In the genomic region with DNA sequence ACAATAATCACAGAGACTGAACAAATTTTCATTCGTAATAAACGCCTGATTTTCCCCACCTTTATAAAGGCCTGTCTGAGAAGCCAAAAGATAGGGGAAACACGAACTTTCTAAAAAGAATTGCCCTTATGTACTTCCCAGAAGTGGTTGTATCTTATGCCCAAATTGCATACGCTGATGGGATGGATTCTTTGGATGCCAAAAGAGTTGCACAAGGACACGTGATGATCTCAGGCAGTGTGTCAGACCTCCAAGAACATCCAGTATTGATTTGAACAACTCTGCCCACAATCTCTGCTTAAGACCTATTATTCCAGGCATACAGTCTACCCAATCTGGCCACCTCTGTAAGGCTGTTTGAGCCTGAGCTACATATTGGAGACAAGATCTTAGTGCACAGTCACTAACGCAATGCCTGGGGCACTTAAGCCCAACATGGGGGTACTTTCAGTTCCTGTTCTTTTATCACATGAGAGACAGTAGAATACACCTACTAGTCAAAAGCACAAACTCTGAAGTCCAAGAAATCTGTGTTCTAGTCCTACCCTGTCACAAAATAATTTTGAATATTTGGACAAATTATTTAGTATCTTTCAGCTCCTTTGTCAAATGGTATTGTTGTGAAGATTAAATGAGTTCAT, we compare ENCODE assay signal across 8 cellular contexts. TPM values are rescaled to one million over a fixed set of nuclear protein-coding genes. Genes with fewer than 3 reads are reported as not detected.
A peak's percentile ranks its signal among the peaks of the same experiment; 100 is the strongest.
DNase-seq lines count a peak whose midpoint lies in the region; ATAC-seq, FAIRE-seq and TF ChIP-seq lines count a peak whose summit lies in the region.

No MANE protein-coding gene starts in this region.

- DNase-seq in GM12892 (ENCODE audit: insufficient read length) (no peak), NOMO-1 treated with dmso at 0.1 percent for 144 hours (lab: John Stamatoyannopoulos, UW; ENCODE audit: unreplicated experiment) (peak; percentile 63), kidney glomerular epithelial cell (lab: John Stamatoyannopoulos, UW) (peak; percentile 45), amygdala (lab: John Stamatoyannopoulos, UW) (no peak), Right ventricle myocardium superior (no peak), left ventricle myocardium inferior (no peak)
- DNase-seq in CD8-positive, alpha-beta memory T cell: no peak

- TF ChIP-seq CTCF in left ventricle myocardium inferior (IDR thresholded peaks at IDR 0.05; ENCODE audit: borderline replicate concordance): no peak

- CTCF ChIA-PET in CD8-positive, alpha-beta memory T cell (lab: Charles Lee): interaction anchor here (1.0 to 5.4 kb wide), 8 partner anchors 10 to 207 kb away, joined by 3 to 34 read pairs (median 5); a partner anchor contains a TSS

- no peak overlapping the region for H3K4me3 Mint-ChIP-seq in CD8-positive, alpha-beta memory T cell

- no peaks in the 10 kb centered on the region for H3K27me3 ChIP-seq in CD8-positive, alpha-beta memory T cell (ENCODE audit: insufficient read depth, low read length, poor library complexity, severe bottlenecking)
- H3K27me3 ChIP-seq in left ventricle myocardium inferior (ENCODE audit: low read depth): no peaks in the 10 kb centered on the region

- ATAC-seq in HG02678 (IDR thresholded peaks at IDR 0.05; ENCODE audit: unreplicated experiment) (peak; percentile 62), Right ventricle myocardium superior (ENCODE audit: poor library complexity) (no peak)

- no peak for TF ChIP-seq POLR2A in GM12892 (IDR thresholded peaks at IDR 0.05; ENCODE audit: low read depth, low read length)

- no peaks in the 10 kb centered on the region for H3K4me1 ChIP-seq in CD8-positive, alpha-beta memory T cell (ENCODE audit: insufficient read depth, low read length)
- H3K4me1 ChIP-seq in left ventricle myocardium inferior: peaks cover 6% of the 10 kb centered on the region

- H3K9me3 Mint-ChIP-seq in CD8-positive, alpha-beta memory T cell: peaks cover 0 to 3% (median 0%) of the 10 kb centered on the region in 5 donors

- H3K36me3 Mint-ChIP-seq in CD8-positive, alpha-beta memory T cell: peaks cover 0 to 1% (median 0%) of the 10 kb centered on the region in 3 donors

- no peak overlapping the region for H3K4me3 ChIP-seq in CD8-positive, alpha-beta memory T cell (ENCODE audit: low read length)
- no peak overlapping the region for H3K4me3 ChIP-seq in left ventricle myocardium inferior

- no peak overlapping the region for H3K27ac Mint-ChIP-seq in CD8-positive, alpha-beta memory T cell

- intact Hi-C loops in Right ventricle myocardium superior (cut with DNase I) (loop anchor here (5.0 kb wide), 1 partner anchor 95 kb away; a partner anchor contains a TSS), left ventricle myocardium inferior (cut with micrococcal nuclease) (no loop called here)

- H3K27ac ChIP-seq in CD8-positive, alpha-beta memory T cell (ENCODE audit: low read depth, low read length): no peak overlapping the region
- H3K27ac ChIP-seq in left ventricle myocardium inferior (replicated peaks): no peak overlapping the region

- POLR2A ChIA-PET in CD8-positive, alpha-beta memory T cell (lab: Charles Lee): interaction anchor here (0.8 kb wide), 1 partner anchor 95 kb away, joined by 3 read pairs; a partner anchor contains a TSS

- peaks cover 0 to 4% of the 10 kb centered on the region in 2 donors for H3K27me3 Mint-ChIP-seq in CD8-positive, alpha-beta memory T cell

- no peaks in the 10 kb centered on the region for H3K9me3 ChIP-seq in CD8-positive, alpha-beta memory T cell (ENCODE audit: low read length)
- H3K9me3 ChIP-seq in left ventricle myocardium inferior (replicated peaks): no peaks in the 10 kb centered on the region

- peak; percentile 54 for FAIRE-seq in GM12892 (lab: Jason Lieb, UNC)

- H3K4me1 Mint-ChIP-seq in CD8-positive, alpha-beta memory T cell: peaks cover 4 to 11% (median 6%) of the 10 kb centered on the region in 3 donors

- H3K36me3 ChIP-seq in CD8-positive, alpha-beta memory T cell (ENCODE audit: insufficient read depth, low read length): no peaks in the 10 kb centered on the region
- no peaks in the 10 kb centered on the region for H3K36me3 ChIP-seq in left ventricle myocardium inferior

RNA-seq across cellular contexts. Expression of a gene that starts 38.9 kb away (rescaled TPM):
- polyA plus RNA-seq in GM12892 (2012; ENCODE audit: missing spikeins): not detected
- total RNA-seq in CD8-positive, alpha-beta memory T cell: not detected
- polyA plus RNA-seq in CD8-positive, alpha-beta memory T cell: not detected
- not detected for total RNA-seq in Right ventricle myocardium superior
- total RNA-seq in left ventricle myocardium inferior: not detected

RNA-seq across cellular contexts. Expression of a gene that starts 49.3 kb away (rescaled TPM):
- polyA plus RNA-seq in GM12892 (2012; ENCODE audit: missing spikeins): not detected
- not detected for total RNA-seq in CD8-positive, alpha-beta memory T cell
- polyA plus RNA-seq in CD8-positive, alpha-beta memory T cell: not detected
- not detected for total RNA-seq in Right ventricle myocardium superior
- total RNA-seq in left ventricle myocardium inferior: not detected

Comparison
In these comparisons a context has a peak if more than half of its experiments do, and no peak if none do; other contexts are left out.
1. DNase-seq: peak in NOMO-1 treated with dmso at 0.1 percent for 144 hours (single experiment) and kidney glomerular epithelial cell (single experiment); none in GM12892 (single experiment), amygdala (0 of 56), CD8-positive, alpha-beta memory T cell (0 of 5), Right ventricle myocardium superior (single experiment) and left ventricle myocardium inferior (single experiment).